Comparison of ENCODE assay signal across 19 cellular contexts in the genomic region with DNA sequence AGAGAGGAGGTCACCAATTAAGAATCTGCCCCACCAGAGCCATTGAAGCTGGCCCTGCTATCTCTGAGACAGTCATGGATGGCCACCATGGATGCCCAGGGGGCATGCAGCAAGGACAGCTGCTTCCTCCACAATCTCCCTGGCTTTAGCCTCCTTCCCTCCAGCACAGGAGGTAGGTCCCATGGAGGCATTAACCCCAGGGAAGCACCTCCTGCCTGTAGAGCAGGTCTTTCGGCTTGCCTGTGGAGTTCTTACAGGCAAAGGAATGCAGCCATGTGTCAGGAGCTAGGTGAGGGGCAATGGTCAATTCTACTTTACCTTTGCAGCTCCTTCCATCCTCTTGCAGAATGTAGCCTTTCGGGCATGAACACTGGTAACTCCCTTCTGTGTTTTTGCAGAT.
"Had no signal": no experiment of that assay in that cellular context is flagged by ENCODE, and none has a peak within 500 bp of the region (broad histone marks: within the 10 kb centered on the region; RNA-seq: fewer than 3 reads in every experiment).

No MANE protein-coding gene starts in this region.

- H3K27ac ChIP-seq: epithelial cell of prostate, esophagus squamous epithelium, neural progenitor cell, spleen, uterus had no signal

- DNase-seq: activated CD4-positive, alpha-beta T cell treated with anti-CD3 and anti-CD28 coated beads for 4 hours; activated CD4-positive, alpha-beta T cell treated with anti-CD3 and anti-CD28 coated beads, Interleukin-2, amount 50 U/mL, for 4 hours; activated effector memory CD4-positive, alpha-beta T cell treated with Interleukin-2 at 50 U/mL for 16 hours; activated naive CD4-positive, alpha-beta T cell treated with anti-CD3 and anti-CD28 coated beads for 36 hours; activated naive CD8-positive, alpha-beta T cell treated with anti-CD3 and anti-CD28 coated beads for 36 hours; activated T-cell treated with anti-CD3 and anti-CD28 coated beads for 4 hours; central memory CD4-positive, alpha-beta T cell; esophagus squamous epithelium; naive thymus-derived CD8-positive, alpha-beta T cell; posterior cingulate gyrus; right cardiac atrium; spleen; stimulated activated CD4-positive, alpha-beta T cell treated with anti-CD3 and anti-CD28 coated beads, Interleukin-2, amount 100 ng/mL, for 48 hours; stimulated activated naive CD8-positive, alpha-beta T cell treated with anti-CD3 and anti-CD28 coated beads, Interleukin-15, Interleukin-2, amounts not matched to agents 100 U/mL and 50 U/mL, for 24 hours; uterus had no signal

- H3K36me3 ChIP-seq: neural progenitor cell, uterus had no signal

- H3K27ac Mint-ChIP-seq: activated naive CD4-positive, alpha-beta T cell treated with anti-CD3 and anti-CD28 coated beads for 36 hours; activated naive CD8-positive, alpha-beta T cell treated with anti-CD3 and anti-CD28 coated beads for 36 hours; naive thymus-derived CD8-positive, alpha-beta T cell; neural progenitor cell; type B pancreatic cell had no signal

- H3K4me3 ChIP-seq: esophagus squamous epithelium, neural progenitor cell, spleen, thoracic aorta, uterus had no signal

- H3K36me3 Mint-ChIP-seq: activated naive CD8-positive, alpha-beta T cell treated with anti-CD3 and anti-CD28 coated beads for 36 hours; naive thymus-derived CD8-positive, alpha-beta T cell had no signal

- ATAC-seq: naive thymus-derived CD8-positive, alpha-beta T cell; right cardiac atrium; stimulated activated naive CD8-positive, alpha-beta T cell treated with anti-CD3 and anti-CD28 coated beads, Interleukin-15, Interleukin-2, amounts not matched to agents 100 U/mL and 50 U/mL, for 24 hours had no signal

- H3K9me3 ChIP-seq: esophagus squamous epithelium, spleen, thoracic aorta, uterus had no signal

- H3K4me2 ChIP-seq: neural progenitor cell had no signal

- H3K27me3 Mint-ChIP-seq: activated naive CD8-positive, alpha-beta T cell treated with anti-CD3 and anti-CD28 coated beads for 36 hours; type B pancreatic cell had no signal

- H3K4me1 Mint-ChIP-seq: activated naive CD8-positive, alpha-beta T cell treated with anti-CD3 and anti-CD28 coated beads for 36 hours; naive thymus-derived CD8-positive, alpha-beta T cell had no signal

- H2AFZ ChIP-seq: neural progenitor cell had no signal

- H3K4me3 Mint-ChIP-seq: activated naive CD4-positive, alpha-beta T cell treated with anti-CD3 and anti-CD28 coated beads for 36 hours; activated naive CD8-positive, alpha-beta T cell treated with anti-CD3 and anti-CD28 coated beads for 36 hours; naive thymus-derived CD8-positive, alpha-beta T cell; neural progenitor cell; type B pancreatic cell had no signal

- H3K4me1 ChIP-seq: spleen, uterus had no signal

- H3K9me3 Mint-ChIP-seq: activated naive CD4-positive, alpha-beta T cell treated with anti-CD3 and anti-CD28 coated beads for 36 hours; activated naive CD8-positive, alpha-beta T cell treated with anti-CD3 and anti-CD28 coated beads for 36 hours; naive thymus-derived CD8-positive, alpha-beta T cell; neural progenitor cell; type B pancreatic cell had no signal

- H3K9ac ChIP-seq: neural progenitor cell had no signal

- H3K27me3 ChIP-seq: esophagus squamous epithelium, neural progenitor cell, spleen, uterus had no signal
